11 cellular contexts compared by ENCODE assay signal in genomic region chr10:33421789-33422188, GRCh38.
DNase-seq lines count a peak whose midpoint lies in the region; ATAC-seq and TF ChIP-seq lines count a peak whose summit lies in the region.
"Had no signal": no experiment of that assay in that cellular context is flagged by ENCODE, and none has a peak within 500 bp of the region (broad histone marks: within the 10 kb centered on the region; RNA-seq: fewer than 3 reads in every experiment).

No MANE protein-coding gene starts in this region.

- H3K4me1 ChIP-seq in left ventricle myocardium inferior: peaks cover 13% of the 10 kb centered on the region

- H3K9me3 ChIP-seq in left ventricle myocardium inferior (replicated peaks): no peaks in the 10 kb centered on the region
- H3K9me3 ChIP-seq: gastrocnemius medialis had no signal

- H3K27ac ChIP-seq in left ventricle myocardium inferior (replicated peaks): no peak overlapping the region
- H3K27ac ChIP-seq in coronary artery: peak overlapping the region; percentile 46 to 52
- H3K27ac ChIP-seq: gastrocnemius medialis had no signal

- intact Hi-C loops in Right ventricle myocardium superior (cut with DNase I): no loop called here
- intact Hi-C loops in left ventricle myocardium inferior (cut with micrococcal nuclease): no loop called here

- no peaks in the 10 kb centered on the region for H3K36me3 ChIP-seq in left ventricle myocardium inferior
- H3K36me3 ChIP-seq: gastrocnemius medialis had no signal

- no peaks in the 10 kb centered on the region for H3K27me3 ChIP-seq in left ventricle myocardium inferior (ENCODE audit: low read depth)
- H3K27me3 ChIP-seq: gastrocnemius medialis had no signal

- DNase-seq in Right ventricle myocardium superior (no peak), left ventricle myocardium inferior (no peak), coronary artery (ENCODE audit: low spot score) (peak; percentile 78), lung microvascular endothelial cell (ENCODE audit: low read depth in 2 of 2) (peak; percentile 5 to 67), DMS153 (lab: John Stamatoyannopoulos, UW) (no peak), G401 (ENCODE audit: low spot score) (no peak), NCI-H2171 treated with DMSO at 0.1 percent for 48 hours (lab: John Stamatoyannopoulos, UW) (no peak)
- DNase-seq: naive thymus-derived CD4-positive, alpha-beta T cell; NCI-H446 treated with DMSO at 0.1 percent for 48 hours had no signal

- H3K4me3 ChIP-seq in left ventricle myocardium inferior: no peak overlapping the region
- peak overlapping the region; percentile 1 for H3K4me3 ChIP-seq in coronary artery
- H3K4me3 ChIP-seq: gastrocnemius medialis had no signal

- in situ Hi-C loops in G401 (cut with HindIII; ENCODE audit: low sequenced_read_pairs): no loop called here

- ATAC-seq in Right ventricle myocardium superior (ENCODE audit: poor library complexity) (peak; percentile 78), HG03469 (IDR thresholded peaks at IDR 0.05; ENCODE audit: unreplicated experiment) (no peak)
- ATAC-seq: naive thymus-derived CD4-positive, alpha-beta T cell had no signal

- no peak for TF ChIP-seq CTCF in left ventricle myocardium inferior (IDR thresholded peaks at IDR 0.05; ENCODE audit: borderline replicate concordance)
- no peak for TF ChIP-seq CTCF in coronary artery (IDR thresholded peaks at IDR 0.05)

Comparison
In these comparisons a context has a peak if more than half of its experiments do, and no peak if none do; other contexts are left out.
1. DNase-seq: peak in coronary artery (single experiment) and lung microvascular endothelial cell (2 of 2); none in Right ventricle myocardium superior (single experiment), left ventricle myocardium inferior (single experiment), DMS153 (single experiment), G401 (single experiment) and NCI-H2171 treated with DMSO at 0.1 percent for 48 hours (single experiment).